Comparison of ENCODE assay signal across 16 cellular contexts in genomic region chr16:11562411-11562810, GRCh38. TPM values are rescaled to one million over a fixed set of nuclear protein-coding genes. Genes with fewer than 3 reads are reported as not detected.
DNase-seq lines count a peak whose midpoint lies in the region; ATAC-seq, FAIRE-seq and TF ChIP-seq lines count a peak whose summit lies in the region.
"Had no signal": no experiment of that assay in that cellular context is flagged by ENCODE, and none has a peak within 500 bp of the region (broad histone marks: within the 10 kb centered on the region; RNA-seq: fewer than 3 reads in every experiment).

No MANE protein-coding gene starts in this region.

- H3K36me3 ChIP-seq in NT2/D1 (ENCODE audit: insufficient read depth, insufficient read length, low read length): peaks cover 14% of the 10 kb centered on the region
- H3K36me3 ChIP-seq: tibial artery had no signal

- no peaks in the 10 kb centered on the region for H3K27me3 Mint-ChIP-seq in T-helper 1 cell treated with Interleukin-12 subunit alpha and Interleukin-12 subunit beta and Interleukin-4 antibody, amounts not matched to agents 30 μg/mL and 1 μg/mL, for 36 hours (ENCODE audit: low read depth)

- no peak for FAIRE-seq in D721Med (lab: Jason Lieb, UNC)
- FAIRE-seq: A204.1, GM12892, GM19239 had no signal

- no peak for TF ChIP-seq CTCF in epithelial cell of esophagus (IDR thresholded peaks at IDR 0.05; ENCODE audit: insufficient read depth, low read depth, low read length, missing control alignments)
- TF ChIP-seq CTCF in D721Med (IDR thresholded peaks at IDR 0.05; ENCODE audit: insufficient read depth, missing control alignments): no peak

- H3K4me3 ChIP-seq in NT2/D1 (ENCODE audit: insufficient read length, low read depth): no peak overlapping the region
- no peak overlapping the region for H3K4me3 ChIP-seq in epithelial cell of esophagus (ENCODE audit: low read length)
- H3K4me3 ChIP-seq: GM23248, tibial artery had no signal

- H3K4me3 Mint-ChIP-seq in T-helper 1 cell treated with Interleukin-12 subunit alpha and Interleukin-12 subunit beta and Interleukin-4 antibody, amounts not matched to agents 30 μg/mL and 1 μg/mL, for 36 hours: no peak overlapping the region

- peak overlapping the region; percentile 43 for H3K27ac Mint-ChIP-seq in T-helper 1 cell treated with Interleukin-12 subunit alpha and Interleukin-12 subunit beta and Interleukin-4 antibody, amounts not matched to agents 30 μg/mL and 1 μg/mL, for 36 hours

- ATAC-seq in HG03354 (IDR thresholded peaks at IDR 0.05; ENCODE audit: poor library complexity, severe bottlenecking, unreplicated experiment): no peak
- ATAC-seq: esophagus mucosa had no signal

- peaks cover 57% of the 10 kb centered on the region for H3K4me1 Mint-ChIP-seq in T-helper 1 cell treated with Interleukin-12 subunit alpha and Interleukin-12 subunit beta and Interleukin-4 antibody, amounts not matched to agents 30 μg/mL and 1 μg/mL, for 36 hours (ENCODE audit: low read depth)

- no peaks in the 10 kb centered on the region for H3K9me3 ChIP-seq in NT2/D1 (ENCODE audit: insufficient read depth, low read length)
- H3K9me3 ChIP-seq: tibial artery had no signal

- H3K9ac ChIP-seq in NT2/D1 (ENCODE audit: insufficient read length, low read depth): peak overlapping the region; percentile 4
- H3K9ac ChIP-seq: GM23248 had no signal

- H3K27me3 ChIP-seq in NT2/D1 (ENCODE audit: insufficient read depth, insufficient read length): no peaks in the 10 kb centered on the region
- H3K27me3 ChIP-seq: tibial artery had no signal

- no peak for DNase-seq in T-helper 1 cell
- no peak for DNase-seq in NT2/D1 (ENCODE audit: low read depth, low spot score)
- DNase-seq in epithelial cell of esophagus (ENCODE audit: low read depth): peak; percentile 82
- DNase-seq in posterior vena cava (ENCODE audit: low spot score): peak; percentile 22
- no peak for DNase-seq in D721Med (ENCODE audit: insufficient read length, low spot score)
- DNase-seq in HuH-7.5 (ENCODE audit: low spot score): no peak
- DNase-seq: GM23248, NCI-H1092, NCI-H524, tibial artery had no signal

- no peaks in the 10 kb centered on the region for H3K9me3 Mint-ChIP-seq in T-helper 1 cell treated with Interleukin-12 subunit alpha and Interleukin-12 subunit beta and Interleukin-4 antibody, amounts not matched to agents 30 μg/mL and 1 μg/mL, for 36 hours

- H3K36me3 Mint-ChIP-seq in T-helper 1 cell treated with Interleukin-12 subunit alpha and Interleukin-12 subunit beta and Interleukin-4 antibody, amounts not matched to agents 30 μg/mL and 1 μg/mL, for 36 hours (ENCODE audit: low read depth): peaks cover 26% of the 10 kb centered on the region

- intact Hi-C loops in posterior vena cava (cut with DNase I): no loop called here

- peaks cover 11% of the 10 kb centered on the region for H3K4me1 ChIP-seq in NT2/D1 (ENCODE audit: insufficient read depth, insufficient read length)

RNA-seq across cellular contexts. Expression of gene LITAF, which starts 24.3 kb away (rescaled TPM):
- 10 to 100 TPM; 70.0 to 76.4 TPM for total RNA-seq in posterior vena cava

Comparison
In these comparisons a context has a peak if more than half of its experiments do, and no peak if none do; other contexts are left out.
1. DNase-seq: peak in epithelial cell of esophagus (single experiment) and posterior vena cava (single experiment); none in T-helper 1 cell (0 of 5), NT2/D1 (single experiment), D721Med (single experiment) and HuH-7.5 (single experiment).